9 cellular contexts compared by ENCODE assay signal in the genomic region with DNA sequence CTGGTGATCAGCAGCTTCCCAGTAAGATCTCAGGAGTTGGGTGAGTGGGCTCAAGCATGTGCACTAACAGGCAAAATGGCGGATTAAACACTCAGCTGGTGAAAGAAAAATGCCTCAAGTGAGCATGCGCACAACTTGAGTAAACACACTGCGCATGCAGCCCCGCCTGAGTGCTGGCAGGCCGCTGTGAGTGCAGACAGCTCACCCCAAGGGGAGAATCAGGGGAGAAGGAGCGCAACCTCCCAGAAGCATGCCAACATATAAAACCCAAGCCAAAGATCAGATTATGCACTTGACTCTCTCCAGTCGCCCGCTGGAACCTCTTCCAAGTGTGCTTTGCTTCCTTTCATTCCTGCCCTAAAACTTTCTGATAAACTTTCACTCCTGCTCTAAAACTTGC.
"Had no signal": no experiment of that assay in that cellular context is flagged by ENCODE, and none has a peak within 500 bp of the region (broad histone marks: within the 10 kb centered on the region; RNA-seq: fewer than 3 reads in every experiment).

No MANE protein-coding gene starts in this region.

- H3K4me3 ChIP-seq: GM23248, GM23338, HAP-1 had no signal

- H3K36me3 ChIP-seq: HAP-1 had no signal

- H3K9me3 ChIP-seq: HAP-1 had no signal

- ATAC-seq: GM23338, HCT116 had no signal

- H3K27ac ChIP-seq: GM23248 had no signal

- H3K9ac ChIP-seq: GM23248 had no signal

- DNase-seq: GM23248, GOT3, H7, H9, HCEC 1CT, HFFc6 had no signal

- H3K4me2 ChIP-seq: GM23338 had no signal

- H3K4me1 ChIP-seq: HAP-1 had no signal
